Comparison of ENCODE assay signal across 8 cellular contexts in the genomic region with DNA sequence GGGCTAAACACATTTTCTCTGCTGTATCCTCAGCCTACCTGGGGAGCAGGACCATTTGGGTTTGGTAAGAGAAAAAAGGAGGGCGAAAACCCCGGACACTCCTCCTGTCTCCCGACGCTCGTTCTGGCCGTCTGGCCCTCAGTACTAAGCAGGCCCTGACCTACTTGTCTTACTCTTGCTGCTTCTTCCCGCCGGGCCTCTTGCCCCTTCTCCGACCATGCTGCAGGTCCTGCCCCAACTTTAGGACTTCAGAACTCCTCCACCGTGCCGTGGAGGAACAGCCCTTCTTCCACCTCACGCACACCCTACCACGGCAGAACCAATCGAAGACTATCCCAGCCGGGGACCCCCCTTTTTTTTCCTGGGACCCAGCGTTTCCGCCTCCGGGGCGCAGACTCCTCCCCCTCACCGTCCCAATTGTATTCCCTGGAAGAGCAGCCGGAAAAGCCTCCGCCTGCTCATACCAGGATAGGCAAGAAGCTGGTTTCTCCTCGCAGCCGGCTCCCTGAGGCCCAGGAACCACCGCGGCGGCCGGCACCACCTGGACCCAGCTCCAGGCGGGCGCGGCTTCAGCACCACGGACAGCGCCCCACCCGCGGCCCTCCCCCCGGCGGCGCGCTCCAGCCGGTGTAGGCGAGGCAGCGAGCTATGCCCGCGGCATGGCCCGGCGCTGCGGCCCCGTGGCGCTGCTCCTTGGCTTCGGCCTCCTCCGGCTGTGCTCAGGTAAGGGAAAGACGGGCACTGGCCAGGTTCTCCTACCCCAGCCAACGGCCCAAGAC. TPM values are rescaled to one million over a fixed set of nuclear protein-coding genes. Genes with fewer than 3 reads are reported as not detected.
DNase-seq lines count a peak whose midpoint lies in the region; ATAC-seq and TF ChIP-seq lines count a peak whose summit lies in the region.

A gene with protein sequence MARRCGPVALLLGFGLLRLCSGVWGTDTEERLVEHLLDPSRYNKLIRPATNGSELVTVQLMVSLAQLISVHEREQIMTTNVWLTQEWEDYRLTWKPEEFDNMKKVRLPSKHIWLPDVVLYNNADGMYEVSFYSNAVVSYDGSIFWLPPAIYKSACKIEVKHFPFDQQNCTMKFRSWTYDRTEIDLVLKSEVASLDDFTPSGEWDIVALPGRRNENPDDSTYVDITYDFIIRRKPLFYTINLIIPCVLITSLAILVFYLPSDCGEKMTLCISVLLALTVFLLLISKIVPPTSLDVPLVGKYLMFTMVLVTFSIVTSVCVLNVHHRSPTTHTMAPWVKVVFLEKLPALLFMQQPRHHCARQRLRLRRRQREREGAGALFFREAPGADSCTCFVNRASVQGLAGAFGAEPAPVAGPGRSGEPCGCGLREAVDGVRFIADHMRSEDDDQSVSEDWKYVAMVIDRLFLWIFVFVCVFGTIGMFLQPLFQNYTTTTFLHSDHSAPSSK (plus strand): TSS at position 393 of the 779 bp plus-strand sequence. CDS start 267 bp downstream, at position 660.

- peak within 1 kb of the TSS; percentile 60 for H2AK9ac ChIP-seq in IMR-90 (replicated peaks; ENCODE audit: low read depth, low read length, poor library complexity)

- no peaks in the 10 kb centered on the region for H3K9me3 Mint-ChIP-seq in osteocyte (ENCODE audit: unreplicated experiment)

- no peak within 1 kb of the TSS for H3K9ac ChIP-seq in IMR-90 (ENCODE audit: low read depth, low read length)

- H3K4me1 Mint-ChIP-seq in osteocyte (ENCODE audit: unreplicated experiment): peaks cover 4% of the 10 kb centered on the region

- H3K4ac ChIP-seq in IMR-90 (ENCODE audit: low read depth, low read length): no peak within 1 kb of the TSS

- no peaks in the 10 kb centered on the region for H3K36me3 ChIP-seq in IMR-90 (ENCODE audit: control insufficient read depth, insufficient read depth, low read length)
- no peaks in the 10 kb centered on the region for H3K36me3 ChIP-seq in thoracic aorta

- H3K36me3 Mint-ChIP-seq in osteocyte (ENCODE audit: unreplicated experiment): no peaks in the 10 kb centered on the region

- peak within 1 kb of the TSS; percentile 34; the same call in 1 of the 2 replicates for H3K4me2 ChIP-seq in IMR-90 (ENCODE audit: low read depth, low read length)

- peak within 1 kb of the TSS; percentile 45 for H3K4me3 Mint-ChIP-seq in osteocyte (ENCODE audit: unreplicated experiment)

- H4K5ac ChIP-seq in IMR-90 (ENCODE audit: low read depth, low read length): no peak within 1 kb of the TSS

- no peak within 1 kb of the TSS for H4K8ac ChIP-seq in IMR-90 (ENCODE audit: low read depth in 2 of 2, low read length in 2 of 2)

- H3K56ac ChIP-seq in IMR-90 (ENCODE audit: extremely low read depth, insufficient read depth, low read length): no peak within 1 kb of the TSS

- H2BK20ac ChIP-seq in IMR-90 (ENCODE audit: low read depth, low read length): no peak within 1 kb of the TSS

- H4K20me1 ChIP-seq in IMR-90 (ENCODE audit: insufficient read depth, low read length): peaks cover 4% of the 10 kb centered on the region; the same call in 1 of the 2 replicates

- peak; percentile 88 for DNase-seq in DMS 273 (lab: John Stamatoyannopoulos, UW; ENCODE audit: unreplicated experiment)
- no peak for DNase-seq in IMR-90
- peak; percentile 57 for DNase-seq in RKO (ENCODE audit: low spot score)
- peak; percentile 91 for DNase-seq in activated effector memory CD4-positive, alpha-beta T cell treated with anti-CD3 and anti-CD28 coated beads, Interleukin-2, amount 50 U/mL, for 16 hours
- peak; percentile 29 for DNase-seq in globus pallidus (ENCODE audit: low spot score)
- peak; percentile 89 for DNase-seq in osteocyte (ENCODE audit: extremely low spot score, unreplicated experiment)
- no peak for DNase-seq in thoracic aorta (ENCODE audit: low spot score)

- H3K9me1 ChIP-seq in IMR-90 (ENCODE audit: insufficient read depth, low read length): no peaks in the 10 kb centered on the region

- H2BK5ac ChIP-seq in IMR-90 (ENCODE audit: low read depth, low read length, poor library complexity, severe bottlenecking): no peak within 1 kb of the TSS

- H3K23ac ChIP-seq in IMR-90 (ENCODE audit: low read depth, low read length): no peak within 1 kb of the TSS

- intact Hi-C loops in IMR-90 (cut with micrococcal nuclease): no loop called here

- H3K27me3 ChIP-seq in IMR-90 (ENCODE audit: control insufficient read depth, insufficient read depth, low read length) (peaks cover 42% of the 10 kb centered on the region), thoracic aorta (replicated peaks; ENCODE audit: insufficient read depth) (no peaks in the 10 kb centered on the region)

- H3K4me1 ChIP-seq in IMR-90 (ENCODE audit: control insufficient read depth, insufficient read depth, low read length): no peaks in the 10 kb centered on the region
- peaks cover 3 to 11% of the 10 kb centered on the region in 2 donors for H3K4me1 ChIP-seq in thoracic aorta (ENCODE audit: control insufficient read depth in 1 of 2, low read depth in 2 of 2)

- CTCF ChIA-PET in IMR-90 (lab: Yijun Ruan, JAX): interaction anchor here (1.6 kb wide), 1 partner anchor 8 kb away, joined by 5 read pairs; no protein-coding TSS in a partner anchor

- H3K27ac ChIP-seq in IMR-90 (ENCODE audit: insufficient read depth, low read length) (no peak within 1 kb of the TSS), thoracic aorta (no peak within 1 kb of the TSS)

- BruUV-seq in IMR-90 (replicated peaks; lab: Mats Ljungman, UMichigan): no TSS peak

- no peak within 1 kb of the TSS for H2BK120ac ChIP-seq in IMR-90 (ENCODE audit: low read depth, low read length)

- no peak; the same call in 1 of the 2 replicates for TF ChIP-seq RAD21 in IMR-90 (IDR thresholded peaks at IDR 0.05; ENCODE audit: low read length)

- dilution Hi-C loops in IMR-90 (cut with HindIII; ENCODE audit: low sequenced_read_pairs, unreplicated experiment): no loop called here

- no peak for TF ChIP-seq POLR2A in IMR-90 (IDR thresholded peaks at IDR 0.05; ENCODE audit: low read depth, low read length)

- 1% methylated on average over 11 of the region's 53 CpGs; no CpG with 5 or more reads in 1 of the 2 experiments for WGBS in IMR-90 (ENCODE audit: extremely low coverage in 2 of 2, insufficient read length in 1 of 2), 2 experiments

- POLR2A ChIA-PET in IMR-90 (lab: Charles Lee; ENCODE audit: unreplicated experiment): interaction anchor here (0.5 kb wide), 1 partner anchor 57 kb away, joined by 3 read pairs; no protein-coding TSS in a partner anchor

- peaks cover 44% of the 10 kb centered on the region for H3K27me3 Mint-ChIP-seq in osteocyte (ENCODE audit: unreplicated experiment)

- H3K9me3 ChIP-seq in IMR-90 (ENCODE audit: control insufficient read depth, insufficient read depth, low read length) (no peaks in the 10 kb centered on the region), thoracic aorta (no peaks in the 10 kb centered on the region)

- no peak within 1 kb of the TSS for H3K27ac Mint-ChIP-seq in osteocyte (ENCODE audit: unreplicated experiment)

- no peak within 1 kb of the TSS for H2AK5ac ChIP-seq in IMR-90 (ENCODE audit: low read depth, low read length)

- ATAC-seq in IMR-90 (ENCODE audit: low read depth) (peak; percentile 100), thoracic aorta (ENCODE audit: insufficient number of reproducible peaks, low FRiP score, low read depth) (no peak), HG02973 (IDR thresholded peaks at IDR 0.05; ENCODE audit: unreplicated experiment) (no peak)

- TF ChIP-seq CTCF in IMR-90 (conservative IDR thresholded peaks at IDR 0.05; ENCODE audit: low read depth, low read length) (no peak), osteocyte (IDR thresholded peaks at IDR 0.05) (no peak), thoracic aorta (IDR thresholded peaks at IDR 0.05) (no peak)

- H3K18ac ChIP-seq in IMR-90 (ENCODE audit: low read depth, low read length): no peak within 1 kb of the TSS

- H2BK15ac ChIP-seq in IMR-90 (ENCODE audit: low read depth, low read length): no peak within 1 kb of the TSS

- peak within 1 kb of the TSS; percentile 49 for H2AFZ ChIP-seq in IMR-90 (replicated peaks; ENCODE audit: low read length, poor library complexity)

- no peak within 1 kb of the TSS for H3K14ac ChIP-seq in IMR-90 (replicated peaks; ENCODE audit: low read depth, low read length)

- H3K4me3 ChIP-seq in IMR-90 (ENCODE audit: insufficient read depth, low read depth, low read length) (no peak within 1 kb of the TSS), thoracic aorta (peak within 1 kb of the TSS; percentile 48)

- no peaks in the 10 kb centered on the region for H3K79me1 ChIP-seq in IMR-90 (ENCODE audit: low read depth in 1 of 2, low read length in 2 of 2)

- in situ Hi-C loops in IMR-90 (cut with MboI; ENCODE audit: low sequenced_read_pairs): loop anchor here (5.0 kb wide), 1 partner anchor 315 kb away; no protein-coding TSS in a partner anchor

- H4K91ac ChIP-seq in IMR-90 (ENCODE audit: insufficient read depth, low read depth, low read length): no peak within 1 kb of the TSS

TF ChIP-seq in IMR-90, 13 proteins besides CTCF, POLR2A, EP300 and RAD21 (continues in another document):
- TF ChIP-seq CHD1 (IDR thresholded peaks at IDR 0.05; ENCODE audit: low read depth, low read length): no peak
- no peak for TF ChIP-seq BHLHE40 (IDR thresholded peaks at IDR 0.05; ENCODE audit: low read depth, low read length)
- TF ChIP-seq NFE2L2 (IDR thresholded peaks at IDR 0.05; ENCODE audit: low read depth, low read length): no peak
- TF ChIP-seq, protein P1, sequence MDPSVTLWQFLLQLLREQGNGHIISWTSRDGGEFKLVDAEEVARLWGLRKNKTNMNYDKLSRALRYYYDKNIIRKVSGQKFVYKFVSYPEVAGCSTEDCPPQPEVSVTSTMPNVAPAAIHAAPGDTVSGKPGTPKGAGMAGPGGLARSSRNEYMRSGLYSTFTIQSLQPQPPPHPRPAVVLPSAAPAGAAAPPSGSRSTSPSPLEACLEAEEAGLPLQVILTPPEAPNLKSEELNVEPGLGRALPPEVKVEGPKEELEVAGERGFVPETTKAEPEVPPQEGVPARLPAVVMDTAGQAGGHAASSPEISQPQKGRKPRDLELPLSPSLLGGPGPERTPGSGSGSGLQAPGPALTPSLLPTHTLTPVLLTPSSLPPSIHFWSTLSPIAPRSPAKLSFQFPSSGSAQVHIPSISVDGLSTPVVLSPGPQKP (IDR thresholded peaks at IDR 0.05; ENCODE audit: borderline replicate concordance, low read depth, low read length): no peak
- TF ChIP-seq RFX5 (IDR thresholded peaks at IDR 0.05; ENCODE audit: low read depth, low read length): no peak
- no peak for TF ChIP-seq CEBPB (IDR thresholded peaks at IDR 0.05; ENCODE audit: low read depth, low read length)
- TF ChIP-seq FOS (IDR thresholded peaks at IDR 0.05; ENCODE audit: low read depth, low read length): no peak
- TF ChIP-seq RCOR1 (IDR thresholded peaks at IDR 0.05; ENCODE audit: insufficient replicate concordance, low read length): no peak
- TF ChIP-seq MXI1 (IDR thresholded peaks at IDR 0.05; ENCODE audit: borderline replicate concordance, low read depth, low read length): peak; percentile 94; the same call in 1 of the 2 replicates
- no peak for TF ChIP-seq MAFK (IDR thresholded peaks at IDR 0.05; ENCODE audit: low read depth, low read length)

RNA-seq across cellular contexts. Expression of the gene that starts here (rescaled TPM):
- total RNA-seq in IMR-90 (2012; rRNA removed): under 0.01 TPM in 1 of 2 replicates, not detected in the other
- polyA plus RNA-seq in IMR-90 (2012; rRNA removed): 0.03 and 0.09 TPM in 2 replicates
- 0.05 TPM in 1 of 2 replicates, not detected in the other for polyA plus RNA-seq in IMR-90 (2012; cell fraction: cytosol; rRNA removed)
- 0.03 and 0.11 TPM in 2 replicates for polyA plus RNA-seq in IMR-90 (2012; cell fraction: nucleus; rRNA removed; ENCODE audit: low replicate concordance)
- 0.10 and 0.27 TPM in 2 replicates for total RNA-seq in osteocyte
- not detected for total RNA-seq in thoracic aorta

Comparison
In these comparisons a context has a peak if more than half of its experiments do, and no peak if none do; other contexts are left out.
1. Peak in ATAC-seq and H3K4me2 ChIP-seq in IMR-90; RNA of the gene not detected or under 1 TPM.
2. Peak in DNase-seq in osteocyte; RNA of the gene not detected or under 1 TPM.
3. DNase-seq: peak in DMS 273 (single experiment), RKO (single experiment), activated effector memory CD4-positive, alpha-beta T cell treated with anti-CD3 and anti-CD28 coated beads, Interleukin-2, amount 50 U/mL, for 16 hours (single experiment) and globus pallidus (single experiment); none in IMR-90 (single experiment) and thoracic aorta (single experiment).